In genomic region chr3:280691-281090, GRCh38 we compare ENCODE assay signal across 15 cellular contexts.
"Had no signal": no experiment of that assay in that cellular context is flagged by ENCODE, and none has a peak within 500 bp of the region (broad histone marks: within the 10 kb centered on the region; RNA-seq: fewer than 3 reads in every experiment).

No MANE protein-coding gene starts in this region.

- H3K4me1 ChIP-seq: gastroesophageal sphincter, left lung, parathyroid adenoma, thyroid gland had no signal

- H3K4me3 ChIP-seq: gastroesophageal sphincter, left lung, thyroid gland had no signal

- H3K27me3 ChIP-seq: gastroesophageal sphincter, left lung, thyroid gland had no signal

- H3K9me3 ChIP-seq: gastroesophageal sphincter, thyroid gland had no signal

- H3K36me3 ChIP-seq: gastroesophageal sphincter, left lung, thyroid gland had no signal

- H3K27me3 Mint-ChIP-seq: naive B cell had no signal

- H3K4me1 Mint-ChIP-seq: stimulated activated effector memory CD8-positive, alpha-beta T cell treated with anti-CD3 and anti-CD28 coated beads, Interleukin-12 subunit alpha, Interleukin-12 subunit beta, amount 100 ng/mL, for 72 hours had no signal

- H3K27ac ChIP-seq: gastroesophageal sphincter, left lung, parathyroid adenoma, thyroid gland had no signal

- H3K4me3 Mint-ChIP-seq: stimulated activated effector memory CD8-positive, alpha-beta T cell treated with anti-CD3 and anti-CD28 coated beads, Interleukin-12 subunit alpha, Interleukin-12 subunit beta, amount 100 ng/mL, for 72 hours had no signal

- DNase-seq: activated CD4-positive, alpha-beta T cell treated with anti-CD3 and anti-CD28 coated beads, Interleukin-2, amount 50 U/mL, for 1 hour; activated CD8-positive, alpha-beta memory T cell treated with anti-CD3 and anti-CD28 coated beads for 24 hours; activated naive CD4-positive, alpha-beta T cell treated with Interleukin-2 at 50 U/mL for 16 hours; aorta; effector CD8-positive, alpha-beta T cell; islet precursor cell; left lung; mammary epithelial cell; naive B cell; stimulated activated CD4-positive, alpha-beta T cell treated with anti-CD3 and anti-CD28 coated beads, Interleukin-12 subunit alpha, Interleukin-12 subunit beta, amount 100 ng/mL, for 4 hours; stimulated activated CD4-positive, alpha-beta T cell treated with anti-CD3 and anti-CD28 coated beads, Interleukin-2, amount 100 ng/mL, for 24 hours; thyroid gland had no signal

- H3K9ac ChIP-seq: parathyroid adenoma had no signal

- H3K36me3 Mint-ChIP-seq: stimulated activated effector memory CD8-positive, alpha-beta T cell treated with anti-CD3 and anti-CD28 coated beads, Interleukin-12 subunit alpha, Interleukin-12 subunit beta, amount 100 ng/mL, for 72 hours had no signal

- H3K27ac Mint-ChIP-seq: stimulated activated effector memory CD8-positive, alpha-beta T cell treated with anti-CD3 and anti-CD28 coated beads, Interleukin-12 subunit alpha, Interleukin-12 subunit beta, amount 100 ng/mL, for 72 hours had no signal

- ATAC-seq: gastroesophageal sphincter; left lung; stimulated activated effector memory CD8-positive, alpha-beta T cell treated with anti-CD3 and anti-CD28 coated beads, Interleukin-12 subunit alpha, Interleukin-12 subunit beta, amount 100 ng/mL, for 72 hours had no signal
